ENCODE assay signal across 24 cellular contexts in genomic region chr12:130414381-130414780, GRCh38.
DNase-seq lines count a peak whose midpoint lies in the region; ATAC-seq and TF ChIP-seq lines count a peak whose summit lies in the region.
"Had no signal": no experiment of that assay in that cellular context is flagged by ENCODE, and none has a peak within 500 bp of the region (broad histone marks: within the 10 kb centered on the region; RNA-seq: fewer than 3 reads in every experiment).

No MANE protein-coding gene starts in this region.

- no peaks in the 10 kb centered on the region for H3K4me1 Mint-ChIP-seq in osteocyte (ENCODE audit: unreplicated experiment)
- H3K4me1 Mint-ChIP-seq: CD14-positive monocyte; CD4-positive, alpha-beta memory T cell; CD4-positive, CD25-positive, alpha-beta regulatory T cell; CD8-positive, alpha-beta memory T cell had no signal

- H3K27ac ChIP-seq in coronary artery: no peak overlapping the region
- no peak overlapping the region for H3K27ac ChIP-seq in left lung
- H3K27ac ChIP-seq: BLaER1 had no signal

- peak; percentile 17 for DNase-seq in coronary artery (ENCODE audit: low spot score)
- peak; percentile 31 for DNase-seq in ecto neural progenitor cell (ENCODE audit: low spot score)
- peak; percentile 70 for DNase-seq in osteocyte (ENCODE audit: extremely low spot score, unreplicated experiment)
- no peak for DNase-seq in left lung
- DNase-seq in NOMO-1 treated with dmso at 0.1 percent for 144 hours (lab: John Stamatoyannopoulos, UW; ENCODE audit: unreplicated experiment): no peak
- DNase-seq in NCI-H774 (lab: John Stamatoyannopoulos, UW): no peak
- DNase-seq: 8988T; ACHN; BE2C; C1 segment of cervical spinal cord; CD4-positive, alpha-beta memory T cell; CD4-positive, CD25-positive, alpha-beta regulatory T cell; CD8-positive, alpha-beta memory T cell; COR-L47; DMS 273 treated with DMSO at 0.1 percent for 48 hours; DMS153; DMS53; DMS79; DND-41; EL; GDM1 had no signal

- no peak overlapping the region for H3K4me3 Mint-ChIP-seq in osteocyte (ENCODE audit: unreplicated experiment)
- H3K4me3 Mint-ChIP-seq: CD14-positive monocyte; CD4-positive, alpha-beta memory T cell; CD4-positive, CD25-positive, alpha-beta regulatory T cell; CD8-positive, alpha-beta memory T cell had no signal

- no peaks in the 10 kb centered on the region for H3K36me3 ChIP-seq in left lung
- H3K36me3 ChIP-seq: BLaER1 had no signal

- H3K9me3 ChIP-seq in left lung: no peaks in the 10 kb centered on the region
- H3K9me3 ChIP-seq: BE2C, BLaER1 had no signal

- no peak overlapping the region for H3K27ac Mint-ChIP-seq in osteocyte (ENCODE audit: unreplicated experiment)
- H3K27ac Mint-ChIP-seq: CD14-positive monocyte; CD4-positive, alpha-beta memory T cell; CD8-positive, alpha-beta memory T cell had no signal

- TF ChIP-seq CTCF in coronary artery (IDR thresholded peaks at IDR 0.05) (no peak), osteocyte (IDR thresholded peaks at IDR 0.05) (no peak), left lung (IDR thresholded peaks at IDR 0.05) (no peak)

- peaks cover 0 to 12% of the 10 kb centered on the region in 2 donors for H3K27me3 ChIP-seq in left lung
- H3K27me3 ChIP-seq: BE2C, BLaER1 had no signal

- no peaks in the 10 kb centered on the region for H3K4me1 ChIP-seq in left lung
- H3K4me1 ChIP-seq: BE2C, BLaER1 had no signal

- no peak overlapping the region for H3K4me3 ChIP-seq in coronary artery
- H3K4me3 ChIP-seq in left lung: no peak overlapping the region
- H3K4me3 ChIP-seq: BLaER1, GM12878 had no signal

- no peaks in the 10 kb centered on the region for H3K36me3 Mint-ChIP-seq in osteocyte (ENCODE audit: unreplicated experiment)
- H3K36me3 Mint-ChIP-seq: CD14-positive monocyte; CD4-positive, alpha-beta memory T cell; CD4-positive, CD25-positive, alpha-beta regulatory T cell; CD8-positive, alpha-beta memory T cell had no signal

- intact Hi-C loops in left lung (cut with DNase I): no loop called here

- no peak for ATAC-seq in left lung
- ATAC-seq: GM12878 had no signal

- no peaks in the 10 kb centered on the region for H3K27me3 Mint-ChIP-seq in osteocyte (ENCODE audit: unreplicated experiment)
- H3K27me3 Mint-ChIP-seq: CD4-positive, CD25-positive, alpha-beta regulatory T cell had no signal

- H3K9me3 Mint-ChIP-seq in osteocyte (ENCODE audit: unreplicated experiment): peaks cover 4% of the 10 kb centered on the region
- H3K9me3 Mint-ChIP-seq: CD14-positive monocyte had no signal

Comparison
In these comparisons a context has a peak if more than half of its experiments do, and no peak if none do; other contexts are left out.
1. DNase-seq: peak in coronary artery (single experiment), ecto neural progenitor cell (single experiment) and osteocyte (single experiment); none in left lung (0 of 2), NOMO-1 treated with dmso at 0.1 percent for 144 hours (single experiment) and NCI-H774 (single experiment).